ENCODE assay signal across 15 cellular contexts in the genomic region with DNA sequence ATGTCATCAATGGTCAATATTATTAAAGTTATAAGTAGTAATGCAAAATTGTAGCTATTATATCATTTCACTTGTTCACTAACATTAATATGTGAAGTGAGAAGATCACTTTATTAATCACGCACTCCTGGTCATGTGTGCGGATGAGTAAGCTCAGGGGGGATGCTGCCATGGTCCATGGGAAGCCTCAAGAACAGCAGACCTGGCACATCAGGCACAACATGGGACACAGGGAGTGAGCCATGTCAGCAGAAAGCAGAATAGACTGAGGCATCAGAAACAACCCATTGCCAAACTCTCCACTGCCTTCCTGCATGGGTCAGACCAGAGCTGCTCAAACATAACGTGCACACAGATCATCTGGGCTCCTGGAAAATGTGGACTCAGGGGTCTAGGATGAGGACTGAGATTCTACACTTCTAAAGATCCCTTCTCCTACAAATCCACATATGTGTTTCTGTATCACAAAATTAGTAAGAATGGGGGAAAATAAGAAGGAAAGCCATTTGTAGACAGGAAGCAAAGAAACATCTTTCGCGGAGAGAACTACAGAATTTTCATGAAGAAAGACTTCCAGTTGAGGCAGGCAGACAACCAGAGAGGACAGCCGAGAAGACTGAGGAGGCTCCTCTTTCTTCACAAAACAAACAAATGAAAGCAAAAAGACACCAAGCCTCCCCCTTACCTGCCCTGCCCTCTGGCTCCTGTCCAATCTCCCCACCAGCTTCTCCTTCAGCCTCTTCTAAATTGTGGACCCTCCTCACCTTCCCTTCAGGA.
"Had no signal": no experiment of that assay in that cellular context is flagged by ENCODE, and none has a peak within 500 bp of the region (broad histone marks: within the 10 kb centered on the region; RNA-seq: fewer than 3 reads in every experiment).

No MANE protein-coding gene starts in this region.

- H3K4me1 ChIP-seq: body of pancreas, right atrium auricular region, upper lobe of right lung had no signal

- H3K4me3 ChIP-seq: body of pancreas, right atrium auricular region, smooth muscle cell, upper lobe of right lung had no signal

- H3K27ac ChIP-seq: body of pancreas, right atrium auricular region, upper lobe of right lung had no signal

- H3K36me3 ChIP-seq: right atrium auricular region, upper lobe of right lung had no signal

- DNase-seq: amniotic stem cell; body of pancreas; cortex of kidney; effector CD8-positive, alpha-beta T cell; erythroblast; immature natural killer cell; left ventricle myocardium superior; mesendoderm; stimulated activated naive CD4-positive, alpha-beta T cell treated with Interleukin-2 at 50 U/mL for 16 hours; SW 1271; upper lobe of right lung had no signal

- H3K27me3 ChIP-seq: body of pancreas, right atrium auricular region had no signal

- ATAC-seq: activated CD4-positive, CD25-positive, alpha-beta regulatory T cell treated with anti-CD3 and anti-CD28 coated beads, Interleukin-2, amount 50 U/mL, for 24 hours; activated naive CD4-positive, alpha-beta T cell treated with anti-CD3 and anti-CD28 coated beads, Interleukin-2, amount 50 U/mL, for 72 hours; body of pancreas; left ventricle myocardium superior; upper lobe of right lung had no signal

- H3K9me3 ChIP-seq: body of pancreas, right atrium auricular region, upper lobe of right lung had no signal
